Comparison of ENCODE assay signal across 25 cellular contexts in the genomic region with DNA sequence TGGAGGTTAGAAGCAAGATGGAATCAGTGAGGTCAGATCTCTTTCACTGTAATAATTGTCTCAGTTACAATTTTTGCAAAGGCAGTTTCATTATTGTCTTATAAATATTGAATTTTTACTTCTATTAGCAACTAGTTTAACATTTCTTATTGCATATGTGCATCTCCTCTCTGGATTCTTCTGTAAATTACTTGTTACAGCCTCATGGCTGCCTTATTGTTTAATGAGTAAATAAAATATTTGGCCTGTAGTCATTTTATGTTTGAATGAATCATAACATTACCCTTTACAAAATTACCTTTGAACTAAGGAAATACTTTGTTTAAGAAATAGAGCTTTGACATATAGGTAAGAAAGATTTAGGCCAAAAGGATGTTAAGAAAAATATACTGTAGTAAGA.
A peak's percentile ranks its signal among the peaks of the same experiment; 100 is the strongest.
DNase-seq lines count a peak whose midpoint lies in the region; ATAC-seq, FAIRE-seq and TF ChIP-seq lines count a peak whose summit lies in the region.
"Had no signal": no experiment of that assay in that cellular context is flagged by ENCODE, and none has a peak within 500 bp of the region (broad histone marks: within the 10 kb centered on the region; RNA-seq: fewer than 3 reads in every experiment).

No MANE protein-coding gene starts in this region.

- H4K8ac ChIP-seq in trophoblast cell (ENCODE audit: low read depth, low read length), result no peak overlapping the region

- no peaks in the 10 kb centered on the region for H4K20me1 ChIP-seq in Karpas-422 (ENCODE audit: insufficient read depth, low read depth, low read length)
- H4K20me1 ChIP-seq in astrocyte (ENCODE audit: insufficient read depth, low read length), result no peaks in the 10 kb centered on the region

- no peak overlapping the region for H3K18ac ChIP-seq in trophoblast cell (ENCODE audit: low read length)

- H2BK5ac ChIP-seq in trophoblast cell (ENCODE audit: low read depth, low read length, poor library complexity), result no peak overlapping the region

- H3K4ac ChIP-seq in trophoblast cell (ENCODE audit: low read depth, low read length), result no peak overlapping the region

- H3K36me3 Mint-ChIP-seq in astrocyte (ENCODE audit: low read depth, unreplicated experiment), result no peaks in the 10 kb centered on the region
- H3K36me3 Mint-ChIP-seq: CD4-positive, alpha-beta memory T cell; IgD-negative memory B cell had no signal

- H3K27me3 ChIP-seq in Karpas-422 (ENCODE audit: low read length) (no peaks in the 10 kb centered on the region), astrocyte (ENCODE audit: insufficient read depth, low read length) (no peaks in the 10 kb centered on the region), trophoblast cell (ENCODE audit: insufficient read depth, low read length) (no peaks in the 10 kb centered on the region), heart right ventricle (no peaks in the 10 kb centered on the region), tibial artery (no peaks in the 10 kb centered on the region)

- H3K14ac ChIP-seq in trophoblast cell (ENCODE audit: low read length), result no peak overlapping the region

- no peak overlapping the region for H3K23ac ChIP-seq in trophoblast cell (ENCODE audit: low read length)

- peak; percentile 37 for DNase-seq in SIG-M5 treated with dmso at 0.1 percent for 504 hours (lab: John Stamatoyannopoulos, UW; ENCODE audit: unreplicated experiment)
- no peak for DNase-seq in SIG-M5 (lab: John Stamatoyannopoulos, UW)
- DNase-seq in Karpas-422, result no peak
- no peak for DNase-seq in astrocyte (ENCODE audit: low read depth)
- no peak for DNase-seq in trophoblast cell
- no peak for DNase-seq in activated effector memory CD4-positive, alpha-beta T cell treated with Interleukin-2 at 50 U/mL for 16 hours
- no peak for DNase-seq in heart right ventricle
- no peak for DNase-seq in tibial artery
- DNase-seq: C1 segment of cervical spinal cord; CD4-positive, alpha-beta memory T cell; COR-L47; H9; NCI-H1092 treated with DMSO at 0.1 percent for 48 hours; NCI-H1436; NCI-H187; NCI-H2171 treated with DMSO at 0.1 percent for 48 hours; NCI-H345; NCI-H510A treated with DMSO at 0.1 percent for 48 hours; NCI-H774; RPMI8226; SHP77 treated with DMSO at 0.1 percent for 48 hours had no signal

- H3K79me1 ChIP-seq in trophoblast cell (ENCODE audit: low read length), result peaks cover 23% of the 10 kb centered on the region

- no peak for ATAC-seq in heart right ventricle
- ATAC-seq: GM23338 had no signal

- H3K27me3 Mint-ChIP-seq in astrocyte (ENCODE audit: low read depth, unreplicated experiment), result no peaks in the 10 kb centered on the region
- H3K27me3 Mint-ChIP-seq: CD4-positive, alpha-beta memory T cell; IgD-negative memory B cell had no signal

- H3K9me3 ChIP-seq in Karpas-422 (ENCODE audit: low read length) (no peaks in the 10 kb centered on the region), astrocyte (ENCODE audit: insufficient read depth, low read depth, low read length) (no peaks in the 10 kb centered on the region), trophoblast cell (ENCODE audit: insufficient read depth, low read depth, low read length) (no peaks in the 10 kb centered on the region), heart right ventricle (peaks cover 0 to 21% (median 0%) of the 10 kb centered on the region in 11 donors), tibial artery (no peaks in the 10 kb centered on the region)

- peak overlapping the region; percentile 35 for H3K27ac Mint-ChIP-seq in astrocyte (ENCODE audit: unreplicated experiment)
- H3K27ac Mint-ChIP-seq: GM23338, IgD-negative memory B cell had no signal

- no peak overlapping the region for H4K12ac ChIP-seq in trophoblast cell (ENCODE audit: low read depth, low read length)

- H3K36me3 ChIP-seq in Karpas-422 (ENCODE audit: insufficient read depth, low read length) (no peaks in the 10 kb centered on the region), astrocyte (ENCODE audit: insufficient read depth, low read length) (no peaks in the 10 kb centered on the region), trophoblast cell (ENCODE audit: control insufficient read depth in 1 of 2, insufficient read depth in 2 of 2, low read length in 2 of 2) (no peaks in the 10 kb centered on the region), heart right ventricle (no peaks in the 10 kb centered on the region), tibial artery (no peaks in the 10 kb centered on the region)

- H2AK5ac ChIP-seq in trophoblast cell (ENCODE audit: low read length), result no peak overlapping the region

- H2BK120ac ChIP-seq in trophoblast cell (ENCODE audit: insufficient read depth, low read length, poor library complexity), result no peak overlapping the region

- H3K4me3 ChIP-seq in Karpas-422 (ENCODE audit: low read length), result no peak overlapping the region
- H3K4me3 ChIP-seq in astrocyte (ENCODE audit: insufficient read depth, low read depth, low read length), result no peak overlapping the region
- H3K4me3 ChIP-seq in trophoblast cell (ENCODE audit: low read depth, low read length), result no peak overlapping the region
- H3K4me3 ChIP-seq in heart right ventricle, result no peak overlapping the region
- H3K4me3 ChIP-seq in tibial artery, result no peak overlapping the region
- H3K4me3 ChIP-seq: GM23338 had no signal

- peaks cover 14% of the 10 kb centered on the region for H3K4me1 Mint-ChIP-seq in astrocyte (ENCODE audit: low read depth, unreplicated experiment)
- H3K4me1 Mint-ChIP-seq: CD4-positive, alpha-beta memory T cell; IgD-negative memory B cell had no signal

- H3K4me1 ChIP-seq in Karpas-422 (ENCODE audit: low read length) (no peaks in the 10 kb centered on the region), astrocyte (ENCODE audit: insufficient read depth, low read length) (peaks cover 6% of the 10 kb centered on the region), trophoblast cell (ENCODE audit: control insufficient read depth in 1 of 2, insufficient read depth in 2 of 2, low read length in 2 of 2) (peaks cover 8 to 12% of the 10 kb centered on the region in 2 experiments), heart right ventricle (no peaks in the 10 kb centered on the region), tibial artery (no peaks in the 10 kb centered on the region)

- no peak for FAIRE-seq in astrocyte (lab: Jason Lieb, UNC)
- FAIRE-seq: G401.6 had no signal

- H3K4me2 ChIP-seq in Karpas-422 (ENCODE audit: low read depth, low read length, poor library complexity, severe bottlenecking) (no peak overlapping the region), astrocyte (ENCODE audit: low read length) (no peak overlapping the region), trophoblast cell (ENCODE audit: low read length) (no peak overlapping the region)
- H3K4me2 ChIP-seq: GM23338, KMS-11 had no signal

- no peak overlapping the region for H3K4me3 Mint-ChIP-seq in astrocyte (ENCODE audit: unreplicated experiment)
- H3K4me3 Mint-ChIP-seq: CD4-positive, alpha-beta memory T cell; GM23338; H9; IgD-negative memory B cell had no signal

- no peak overlapping the region for H2BK12ac ChIP-seq in trophoblast cell (ENCODE audit: low read length)

- peak overlapping the region; percentile 24 for H2AFZ ChIP-seq in Karpas-422 (ENCODE audit: low read length)
- H2AFZ ChIP-seq in astrocyte (ENCODE audit: low read depth, low read length), result no peak overlapping the region
- no peak overlapping the region for H2AFZ ChIP-seq in trophoblast cell (ENCODE audit: insufficient read depth, low read length, poor library complexity)
- H2AFZ ChIP-seq: GM23338 had no signal

- H3K79me2 ChIP-seq in Karpas-422 (ENCODE audit: low read length), result no peaks in the 10 kb centered on the region
- H3K79me2 ChIP-seq in astrocyte (ENCODE audit: insufficient read depth, low read length), result no peaks in the 10 kb centered on the region
- peaks cover 2% of the 10 kb centered on the region for H3K79me2 ChIP-seq in trophoblast cell (ENCODE audit: control insufficient read depth, insufficient read depth, low read length, poor library complexity)

- no peaks in the 10 kb centered on the region for H3K9me2 ChIP-seq in Karpas-422 (replicated peaks; ENCODE audit: insufficient read depth, low read length)

- H4K91ac ChIP-seq in trophoblast cell (ENCODE audit: low read depth, low read length), result no peak overlapping the region

- H3K9ac ChIP-seq in Karpas-422 (ENCODE audit: low read length) (no peak overlapping the region), astrocyte (ENCODE audit: low read length) (no peak overlapping the region), trophoblast cell (ENCODE audit: low read length) (no peak overlapping the region)
- H3K9ac ChIP-seq: KMS-11 had no signal

- intact Hi-C loops in heart right ventricle (cut with DNase I), result no loop called here
- intact Hi-C loops in tibial artery (cut with DNase I; ENCODE audit: low total_unique reads), result no loop called here

- H3K9me3 Mint-ChIP-seq in astrocyte (ENCODE audit: unreplicated experiment), result peaks cover 2% of the 10 kb centered on the region

- TF ChIP-seq CTCF in astrocyte (IDR thresholded peaks at IDR 0.05; ENCODE audit: insufficient read depth, low read depth, low read length) (no peak), heart right ventricle (IDR thresholded peaks at IDR 0.05) (no peak), tibial artery (IDR thresholded peaks at IDR 0.05) (no peak)

- no peak overlapping the region for H3K27ac ChIP-seq in Karpas-422 (ENCODE audit: low read length)
- H3K27ac ChIP-seq in astrocyte (ENCODE audit: low read depth, low read length), result peak overlapping the region; percentile 17
- peak overlapping the region; percentile 87 for H3K27ac ChIP-seq in trophoblast cell (ENCODE audit: low read depth, low read length)
- no peak overlapping the region for H3K27ac ChIP-seq in heart right ventricle
- no peak overlapping the region for H3K27ac ChIP-seq in tibial artery
- H3K27ac ChIP-seq: KMS-11 had no signal

Comparison
In these comparisons a context has a peak if more than half of its experiments do, and no peak if none do; other contexts are left out.
1. H3K27ac ChIP-seq: peak in astrocyte (single experiment) and trophoblast cell (single experiment); none in Karpas-422 (single experiment), heart right ventricle (0 of 10) and tibial artery (0 of 2).